In genomic region chr12:80704430-80704829, GRCh38 we compare ENCODE assay signal across 28 cellular contexts. TPM values are rescaled to one million over a fixed set of nuclear protein-coding genes. Genes with fewer than 3 reads are reported as not detected.
"Had no signal": no experiment of that assay in that cellular context is flagged by ENCODE, and none has a peak within 500 bp of the region (broad histone marks: within the 10 kb centered on the region; RNA-seq: fewer than 3 reads in every experiment).

No MANE protein-coding gene starts in this region.

- H3K9me3 ChIP-seq: esophagus muscularis mucosa, neutrophil, right atrium auricular region, testis, tibial nerve, upper lobe of right lung, vagina had no signal

- H3K27ac ChIP-seq: dorsolateral prefrontal cortex, epithelial cell of prostate, hepatocyte, neutrophil, testis, tibial nerve, upper lobe of right lung, vagina had no signal

- H3K36me3 ChIP-seq: esophagus muscularis mucosa, neutrophil, right atrium auricular region, tibial nerve, upper lobe of right lung, vagina had no signal

- ATAC-seq: left colon; left ventricle myocardium superior; naive thymus-derived CD8-positive, alpha-beta T cell; stimulated activated naive B cell treated with anti-CD40 and anti-IgM and Interleukin-4, amounts not matched to agents 10 μg/mL and 1 μg/mL and 100 μg/mL, for 72 hours; stimulated activated naive CD8-positive, alpha-beta T cell treated with anti-CD3 and anti-CD28 coated beads, Interleukin-15, amount 100 ng/mL, for 72 hours; upper lobe of right lung had no signal

- DNase-seq: cortex of kidney; dorsolateral prefrontal cortex; effector CD8-positive, alpha-beta T cell; foreskin fibroblast; head of caudate nucleus; left colon; left ventricle myocardium superior; mesendoderm; naive thymus-derived CD8-positive, alpha-beta T cell; posterior cingulate gyrus; stimulated activated CD4-positive, alpha-beta T cell treated with anti-CD3 and anti-CD28 coated beads, Interleukin-2, amount 100 ng/mL, for 24 hours; stimulated activated CD4-positive, alpha-beta T cell treated with anti-CD3 and anti-CD28 coated beads, Interleukin-4, amount 100 ng/mL, for 4 hours; stimulated activated naive B cell treated with anti-CD40 and anti-IgM and Interleukin-4, amounts not matched to agents 10 μg/mL and 1 μg/mL and 100 μg/mL, for 72 hours; stimulated activated naive CD8-positive, alpha-beta T cell treated with anti-CD3 and anti-CD28 coated beads, Interleukin-15, amount 100 ng/mL, for 72 hours; testis; upper lobe of right lung had no signal

- H3K79me2 ChIP-seq: hepatocyte had no signal

- H3K4me1 ChIP-seq: testis, upper lobe of right lung had no signal

- H3K4me2 ChIP-seq: hepatocyte had no signal

- H2AFZ ChIP-seq: hepatocyte had no signal

- H3K27me3 ChIP-seq: testis, vagina had no signal

- H3K4me3 ChIP-seq: dorsolateral prefrontal cortex, esophagus muscularis mucosa, hepatocyte, right atrium auricular region, testis, tibial nerve, upper lobe of right lung, vagina had no signal

RNA-seq across cellular contexts. Expression of gene MYF6, which starts 3.0 kb away (rescaled TPM):
- total RNA-seq: kidney epithelial cell; left colon; left ventricle myocardium superior; lung microvascular endothelial cell; naive thymus-derived CD8-positive, alpha-beta T cell; osteoblast; subcutaneous adipose tissue; testis; tibial nerve; upper lobe of right lung; vagina had no signal
- polyA plus RNA-seq: hepatocyte; naive thymus-derived CD8-positive, alpha-beta T cell; neural cell had no signal

RNA-seq across cellular contexts. Expression of gene MYF5, which starts 12.3 kb away (rescaled TPM):
- total RNA-seq: dorsolateral prefrontal cortex; esophagus muscularis mucosa; hepatocyte; kidney epithelial cell; left colon; left ventricle myocardium superior; lung microvascular endothelial cell; naive thymus-derived CD8-positive, alpha-beta T cell; osteoblast; right atrium auricular region; subcutaneous adipose tissue; testis; tibial nerve; upper lobe of right lung; vagina had no signal
- polyA plus RNA-seq: hepatocyte; naive thymus-derived CD8-positive, alpha-beta T cell; neural cell had no signal
